In genomic region chr1:98429851-98430496, GRCh38 we compare ENCODE assay signal across 11 cellular contexts.
DNase-seq lines count a peak whose midpoint lies in the region; FAIRE-seq and TF ChIP-seq lines count a peak whose summit lies in the region.
"Had no signal": no experiment of that assay in that cellular context is flagged by ENCODE, and none has a peak within 500 bp of the region (broad histone marks: within the 10 kb centered on the region; RNA-seq: fewer than 3 reads in every experiment).

No MANE protein-coding gene starts in this region.

- no peaks in the 10 kb centered on the region for H3K36me3 ChIP-seq in smooth muscle cell (ENCODE audit: low read depth)
- H3K36me3 ChIP-seq: gastrocnemius medialis had no signal

- peak; percentile 78 for DNase-seq in HT-29 (ENCODE audit: low spot score)
- peak; percentile 87 for DNase-seq in NCI-H2107 treated with DMSO at 0.1 percent for 48 hours (lab: John Stamatoyannopoulos, UW; ENCODE audit: unreplicated experiment)
- peak; percentile 12 for DNase-seq in epithelial cell of proximal tubule (ENCODE audit: low read depth)
- DNase-seq in smooth muscle cell (lab: John Stamatoyannopoulos, UW; ENCODE audit: unreplicated experiment) = no peak
- DNase-seq in inferior parietal cortex (ENCODE audit: extremely low spot score) = no peak
- DNase-seq in GM19238 (ENCODE audit: insufficient read length, low spot score) = no peak
- no peak for DNase-seq in D721Med (ENCODE audit: insufficient read length, low spot score)
- no peak for DNase-seq in stimulated activated CD4-positive, alpha-beta T cell treated with anti-CD3 and anti-CD28 coated beads, Interleukin-12 subunit alpha, Interleukin-12 subunit beta, amount 100 ng/mL, for 4 hours
- DNase-seq: gastrocnemius medialis; stimulated activated CD4-positive, alpha-beta T cell treated with anti-CD3 and anti-CD28 coated beads, Interleukin-4, amount 100 ng/mL, for 4 hours had no signal

- no peak overlapping the region for H3K27ac ChIP-seq in smooth muscle cell (ENCODE audit: low read depth)
- H3K27ac ChIP-seq: gastrocnemius medialis had no signal

- H3K79me2 ChIP-seq in smooth muscle cell (ENCODE audit: low read depth) = no peaks in the 10 kb centered on the region

- no peaks in the 10 kb centered on the region for H3K9me3 ChIP-seq in smooth muscle cell (replicated peaks; ENCODE audit: low read depth)
- H3K9me3 ChIP-seq: gastrocnemius medialis had no signal

- TF ChIP-seq CTCF in epithelial cell of proximal tubule (conservative IDR thresholded peaks at IDR 0.05; ENCODE audit: low read depth, low read length) (no peak), smooth muscle cell (IDR thresholded peaks at IDR 0.05; ENCODE audit: borderline replicate concordance, insufficient read depth, poor library complexity, severe bottlenecking) (no peak), D721Med (IDR thresholded peaks at IDR 0.05; ENCODE audit: insufficient read depth, missing control alignments) (no peak)

- 49% methylated on average over 4 of the region's 4 CpGs for WGBS in smooth muscle cell (ENCODE audit: low lambda C conversion rate)

- H3K4me2 ChIP-seq in smooth muscle cell = no peak overlapping the region

- no peaks in the 10 kb centered on the region for H4K20me1 ChIP-seq in smooth muscle cell (ENCODE audit: low read depth)

- peak overlapping the region; percentile 72 for H2AFZ ChIP-seq in smooth muscle cell (ENCODE audit: low read depth)

- H3K4me3 ChIP-seq in epithelial cell of proximal tubule (ENCODE audit: low read depth, low read length) (no peak overlapping the region), smooth muscle cell (no peak overlapping the region)
- H3K4me3 ChIP-seq: gastrocnemius medialis had no signal

- no peak for FAIRE-seq in D721Med (lab: Jason Lieb, UNC)
- FAIRE-seq: G401.6 had no signal

- no peak overlapping the region for H3K9ac ChIP-seq in smooth muscle cell (ENCODE audit: low read depth)

- no peaks in the 10 kb centered on the region for H3F3A ChIP-seq in smooth muscle cell (ENCODE audit: low read depth)

- no peaks in the 10 kb centered on the region for H3K27me3 ChIP-seq in smooth muscle cell (ENCODE audit: low read depth)
- H3K27me3 ChIP-seq: gastrocnemius medialis had no signal

- no peaks in the 10 kb centered on the region for H3K4me1 ChIP-seq in smooth muscle cell (ENCODE audit: low read depth)
- H3K4me1 ChIP-seq: gastrocnemius medialis had no signal

Comparison
In these comparisons a context has a peak if more than half of its experiments do, and no peak if none do; other contexts are left out.
1. DNase-seq: peak in HT-29 (single experiment), NCI-H2107 treated with DMSO at 0.1 percent for 48 hours (single experiment) and epithelial cell of proximal tubule (single experiment); none in smooth muscle cell (single experiment), inferior parietal cortex (single experiment), GM19238 (single experiment), D721Med (single experiment) and stimulated activated CD4-positive, alpha-beta T cell treated with anti-CD3 and anti-CD28 coated beads, Interleukin-12 subunit alpha, Interleukin-12 subunit beta, amount 100 ng/mL, for 4 hours (single experiment).